26 cellular contexts compared by ENCODE assay signal in the genomic region with DNA sequence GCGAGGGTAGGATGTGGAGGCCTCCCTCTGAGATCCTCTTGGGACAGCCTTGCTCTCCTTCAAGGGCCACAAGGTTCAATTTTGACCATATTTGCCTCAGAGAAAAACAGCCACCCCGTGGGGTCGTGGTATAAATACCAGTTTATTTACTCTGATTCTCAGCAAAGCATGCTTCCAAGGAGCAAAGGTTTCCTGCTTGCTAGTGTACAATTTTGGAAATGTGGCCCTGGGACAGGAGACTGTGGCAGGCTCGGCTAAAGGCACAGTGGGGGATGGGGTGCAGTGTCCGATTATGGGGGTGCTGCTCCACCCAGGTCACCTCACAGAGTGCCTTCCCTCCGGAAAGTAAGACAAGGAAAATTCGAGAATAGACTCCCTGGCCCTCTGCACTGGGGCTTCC. TPM values are rescaled to one million over a fixed set of nuclear protein-coding genes. Genes with fewer than 3 reads are reported as not detected.
DNase-seq lines count a peak whose midpoint lies in the region; ATAC-seq, FAIRE-seq and TF ChIP-seq lines count a peak whose summit lies in the region.
"Had no signal": no experiment of that assay in that cellular context is flagged by ENCODE, and none has a peak within 500 bp of the region (broad histone marks: within the 10 kb centered on the region; RNA-seq: fewer than 3 reads in every experiment).

No MANE protein-coding gene starts in this region.

- FAIRE-seq in HepG2 (lab: Jason Lieb, UNC), result no peak
- FAIRE-seq: A549, GM12878, GM19239, H1 had no signal

- WGBS in right cardiac atrium, result 60% methylated on average over 7 of the region's 7 CpGs
- WGBS in liver, result 41% methylated on average over 7 of the region's 7 CpGs
- WGBS in HepG2 (ENCODE audit: low lambda C conversion rate), result 16% methylated on average over 7 of the region's 7 CpGs
- 16% methylated on average over 3 of the region's 7 CpGs for WGBS in right lobe of liver (ENCODE audit: insufficient coverage, low coverage, low lambda C conversion rate, missing lambda C conversion rate)
- WGBS in spleen, 5 donors, result 60 to 86% (median 82%) methylated on average over 6 to 7 of the region's 7 CpGs

- H3K4me1 ChIP-seq in right cardiac atrium (ENCODE audit: control insufficient read depth, insufficient read depth, low read length) (no peaks in the 10 kb centered on the region), liver (ENCODE audit: control insufficient read depth in 4 of 4, insufficient read depth in 4 of 4, low read length in 3 of 4) (peaks cover 0 to 27% (median 14%) of the 10 kb centered on the region in 4 donors), HepG2 (ENCODE audit: insufficient read depth, low read length) (no peaks in the 10 kb centered on the region), right lobe of liver (peaks cover 0 to 10% (median 2%) of the 10 kb centered on the region in 4 donors), spleen (peaks cover 5 to 39% (median 20%) of the 10 kb centered on the region in 6 donors)
- H3K4me1 ChIP-seq: A549, BE2C, Caco-2 had no signal

- intact Hi-C loops in Right ventricle myocardium inferior (cut with DNase I) (no loop called here), right cardiac atrium (cut with DNase I) (no loop called here), HepG2 (cut with micrococcal nuclease; ENCODE audit: unreplicated experiment) (no loop called here), right lobe of liver (cut with DNase I) (no loop called here), spleen (cut with DNase I; ENCODE audit: low total_unique reads) (no loop called here)

- TF ChIP-seq CTCF in liver (IDR thresholded peaks at IDR 0.05; ENCODE audit: low read depth, low read length, missing input control), result no peak
- TF ChIP-seq CTCF in HepG2 (CRISPR knock-in tag; IDR thresholded peaks at IDR 0.05), result no peak
- no peak for TF ChIP-seq CTCF in right lobe of liver (IDR thresholded peaks at IDR 0.05)
- no peak for TF ChIP-seq CTCF in spleen (IDR thresholded peaks at IDR 0.05 in 8 of 11, conservative IDR thresholded peaks at IDR 0.05 in 3 of 11)

- H3K4me3 ChIP-seq in right cardiac atrium (ENCODE audit: low read length) (no peak overlapping the region), liver (ENCODE audit: low read depth in 1 of 3, low read length in 3 of 3) (no peak overlapping the region), HepG2 (replicated peaks in 1 of 3; ENCODE audit: insufficient read depth in 1 of 3, low read depth in 2 of 3, low read length in 3 of 3) (no peak overlapping the region), right lobe of liver (no peak overlapping the region), spleen (no peak overlapping the region)
- H3K4me3 ChIP-seq: A549, GM12878, GM23248 had no signal

- CTCF ChIA-PET in HepG2 (lab: Yijun Ruan, JAX; ENCODE audit: low intra/inter-chr PET ratio, low total read pairs), result no interaction called here

- TF ChIP-seq RAD21 in liver (IDR thresholded peaks at IDR 0.05) (no peak), HepG2 (CRISPR knock-in tag; IDR thresholded peaks at IDR 0.05) (no peak)

- TF ChIP-seq EP300 in HepG2 (IDR thresholded peaks at IDR 0.05; ENCODE audit: low read depth in 2 of 2, low read length in 2 of 2) (no peak), HepG2 (CRISPR knock-in tag; IDR thresholded peaks at IDR 0.05; ENCODE audit: borderline replicate concordance) (no peak)

- TF ChIP-seq POLR2A in HepG2 (IDR thresholded peaks at IDR 0.05; ENCODE audit: insufficient read depth in 1 of 2, low read depth in 2 of 2, low read length in 2 of 2) (no peak), right lobe of liver (IDR thresholded peaks at IDR 0.05) (no peak), spleen (IDR thresholded peaks at IDR 0.05) (no peak)

- ATAC-seq in Right ventricle myocardium inferior, result no peak
- ATAC-seq in right cardiac atrium, result no peak
- no peak for ATAC-seq in HepG2
- peak; percentile 34 to 48 (median 46) for ATAC-seq in right lobe of liver
- ATAC-seq in GM21528 (IDR thresholded peaks at IDR 0.05; ENCODE audit: low FRiP score, unreplicated experiment), result no peak
- ATAC-seq: CD8-positive, alpha-beta T cell; GM12878 had no signal

- H3K27ac ChIP-seq in right cardiac atrium (ENCODE audit: low read length) (no peak overlapping the region), liver (ENCODE audit: low read depth in 1 of 2, low read length in 2 of 2) (peak overlapping the region in 1 of 2 donors; percentile 11), HepG2 (ENCODE audit: extremely low read length, insufficient read depth, low read length) (no peak overlapping the region), right lobe of liver (no peak overlapping the region), spleen (no peak overlapping the region)
- H3K27ac ChIP-seq: A549, C4-2B, GM23248 had no signal

- no peaks in the 10 kb centered on the region for H3K27me3 ChIP-seq in right cardiac atrium (ENCODE audit: control insufficient read depth, insufficient read depth)
- H3K27me3 ChIP-seq in liver (ENCODE audit: control insufficient read depth in 4 of 4, insufficient read depth in 4 of 4, low read length in 3 of 4), result no peaks in the 10 kb centered on the region
- peaks cover 11 to 60% of the 10 kb centered on the region in 2 experiments for H3K27me3 ChIP-seq in HepG2 (ENCODE audit: control insufficient read depth in 1 of 2, insufficient read depth in 2 of 2, low read length in 2 of 2)
- H3K27me3 ChIP-seq in right lobe of liver, result no peaks in the 10 kb centered on the region
- no peaks in the 10 kb centered on the region for H3K27me3 ChIP-seq in spleen (replicated peaks in 1 of 7)
- H3K27me3 ChIP-seq: BE2C had no signal

- H3K79me2 ChIP-seq in HepG2 (ENCODE audit: insufficient read depth, low read length), result no peaks in the 10 kb centered on the region

- no TSS peak for BruUV-seq in HepG2 (replicated peaks; lab: Mats Ljungman, UMichigan)

- no peak overlapping the region for H3K9ac ChIP-seq in liver (ENCODE audit: low read depth in 1 of 2, low read length in 2 of 2)
- H3K9ac ChIP-seq in HepG2 (ENCODE audit: insufficient read depth, low read depth, low read length), result no peak overlapping the region
- H3K9ac ChIP-seq: GM23248 had no signal

- H3K4me2 ChIP-seq in HepG2 (ENCODE audit: low read depth, low read length), result no peak overlapping the region
- H3K4me2 ChIP-seq: A549 had no signal

- in situ Hi-C loops in HepG2 (cut with HindIII; ENCODE audit: extremely low pct_ligation_motif_present, low pct_unique_long_range_greater_than_20kb), result no loop called here

- no peaks in the 10 kb centered on the region for H3K36me3 ChIP-seq in liver (ENCODE audit: control insufficient read depth in 4 of 4, insufficient read depth in 3 of 4, low read depth in 1 of 4, low read length in 3 of 4)
- no peaks in the 10 kb centered on the region for H3K36me3 ChIP-seq in HepG2 (replicated peaks in 1 of 2; ENCODE audit: control insufficient read depth in 1 of 2, insufficient read depth in 2 of 2, low read length in 2 of 2)
- no peaks in the 10 kb centered on the region for H3K36me3 ChIP-seq in right lobe of liver
- no peaks in the 10 kb centered on the region for H3K36me3 ChIP-seq in spleen
- H3K36me3 ChIP-seq: BE2C had no signal

- DNase-seq in Right ventricle myocardium inferior (ENCODE audit: missing footprints), result peak; percentile 22
- no peak for DNase-seq in right cardiac atrium
- no peak for DNase-seq in HepG2 (ENCODE audit: low spot score)
- no peak for DNase-seq in right lobe of liver
- peak; percentile 32 for DNase-seq in spleen
- DNase-seq in cerebellar cortex (ENCODE audit: low spot score), result no peak
- DNase-seq: 8988T; ACHN; AML-193; BE2C; Caco-2; CD4-positive, CD25-positive, alpha-beta regulatory T cell; CD8-positive, alpha-beta T cell; DMS153; EL; GDM1; GM23248; H7; HCEC 1CT had no signal

- no peaks in the 10 kb centered on the region for H4K20me1 ChIP-seq in HepG2 (ENCODE audit: insufficient read depth, low read length)

- H2AFZ ChIP-seq in HepG2 (ENCODE audit: low read length), result no peak overlapping the region
- H2AFZ ChIP-seq: GM23248 had no signal

- H3K9me3 ChIP-seq in right cardiac atrium (ENCODE audit: control insufficient read depth, low read length) (no peaks in the 10 kb centered on the region), liver (ENCODE audit: control insufficient read depth in 4 of 4, low read length in 3 of 4) (no peaks in the 10 kb centered on the region), HepG2 (ENCODE audit: low read length) (no peaks in the 10 kb centered on the region), right lobe of liver (no peaks in the 10 kb centered on the region), spleen (no peaks in the 10 kb centered on the region)
- H3K9me3 ChIP-seq: A549, BE2C, Caco-2 had no signal

- POLR2A ChIA-PET in HepG2 (lab: Yijun Ruan, JAX), result no interaction called here

RNA-seq across cellular contexts. Expression of gene RBM38, which starts 31.1 kb away (rescaled TPM):
- total RNA-seq in Right ventricle myocardium inferior, result 89.6 TPM
- total RNA-seq in right cardiac atrium, result 100 to 1,000 TPM in 1 of 4 donors, 10 to 100 TPM in 3; 82.6 to 143 (median 94.4) TPM
- 182 TPM for polyA plus RNA-seq in right cardiac atrium
- 100 to 1,000 TPM in 1 of 2 donors, 1 to 10 TPM in 1; 4.4 to 258 TPM for total RNA-seq in liver
- 1 to 10 TPM; 1.4 to 7.7 TPM for polyA plus RNA-seq in liver
- total RNA-seq in HepG2 (2016; rRNA removed; fragmentation: Illumina TruSeq; extraction: Trizol), result 29.6 and 34.2 TPM in 2 replicates
- total RNA-seq in HepG2 (2016; cell fraction: cytosol; rRNA removed; fragmentation: Illumina TruSeq; extraction: Trizol; ENCODE audit: low read depth), result 29.5 and 32.8 TPM in 2 replicates
- total RNA-seq in HepG2 (2016; cell fraction: insoluble cytoplasmic fraction; rRNA removed; fragmentation: Illumina TruSeq; extraction: Trizol), result 24.0 and 34.3 TPM in 2 replicates
- 69.5 and 80.5 TPM in 2 replicates for total RNA-seq in HepG2 (2016; cell fraction: membrane; rRNA removed; fragmentation: Illumina TruSeq; extraction: Trizol)
- total RNA-seq in HepG2 (2016; cell fraction: nucleus; rRNA removed; fragmentation: Illumina TruSeq; extraction: Trizol), result 16.2 and 19.5 TPM in 2 replicates
- 24.2 and 30.0 TPM in 2 replicates for polyA plus RNA-seq in HepG2 (2011; rRNA removed)
- polyA plus RNA-seq in HepG2 (2011; cell fraction: cytosol; rRNA removed), result 25.8 and 35.6 TPM in 2 replicates
- polyA plus RNA-seq in HepG2 (2011; cell fraction: nucleus; rRNA removed), result 24.4 and 25.9 TPM in 2 replicates
- 13.9 and 24.8 TPM in 2 replicates for polyA plus RNA-seq in HepG2 (2012)
- polyA plus RNA-seq in HepG2 (2016; cell fraction: cytosol; fragmentation: Illumina TruSeq; extraction: Trizol; ENCODE audit: low read depth), result 44.0 and 53.1 TPM in 2 replicates
- polyA plus RNA-seq in HepG2 (2016; cell fraction: insoluble cytoplasmic fraction; fragmentation: Illumina TruSeq; extraction: Trizol; ENCODE audit: low read depth), result 40.7 and 50.0 TPM in 2 replicates
- polyA plus RNA-seq in HepG2 (2016; cell fraction: membrane; fragmentation: Illumina TruSeq; extraction: Trizol; ENCODE audit: low read depth), result 80.4 and 89.1 TPM in 2 replicates
- 34.0 and 39.8 TPM in 2 replicates for polyA plus RNA-seq in HepG2 (2016; cell fraction: nucleus; fragmentation: Illumina TruSeq; extraction: Trizol; ENCODE audit: insufficient read depth, low read depth)
- 9.8 and 33.7 TPM in 2 replicates for polyA minus RNA-seq in HepG2 (2011; rRNA and poly(A)+ RNA removed; ENCODE audit: low replicate concordance)
- 16.2 and 17.4 TPM in 2 replicates for polyA minus RNA-seq in HepG2 (2011; cell fraction: cytosol; rRNA and poly(A)+ RNA removed)
- polyA minus RNA-seq in HepG2 (2011; cell fraction: nucleus; rRNA and poly(A)+ RNA removed), result 6.2 and 7.1 TPM in 2 replicates
- 10 to 100 TPM in 3 of 6 experiments, 1 to 10 TPM in 3; 3.9 to 16.9 (median 9.6) TPM for total RNA-seq in right lobe of liver
- total RNA-seq in spleen, result 100 to 1,000 TPM in 1 of 7 donors, 10 to 100 TPM in 6; 49.2 to 120 (median 61.6) TPM
- 10 to 100 TPM; 48.6 to 87.8 (median 81.2) TPM for polyA plus RNA-seq in spleen

Comparison
In these comparisons a context has a peak if more than half of its experiments do, and no peak if none do; other contexts are left out.
1. ATAC-seq: peak in right lobe of liver (4 of 4); none in Right ventricle myocardium inferior (single experiment), right cardiac atrium (0 of 2), HepG2 (single experiment) and GM21528 (single experiment).
2. DNase-seq: peak in Right ventricle myocardium inferior (single experiment) and spleen (single experiment); none in right cardiac atrium (0 of 3), HepG2 (single experiment), right lobe of liver (0 of 3) and cerebellar cortex (single experiment).